ENCODE assay signal across 20 cellular contexts in the genomic region with DNA sequence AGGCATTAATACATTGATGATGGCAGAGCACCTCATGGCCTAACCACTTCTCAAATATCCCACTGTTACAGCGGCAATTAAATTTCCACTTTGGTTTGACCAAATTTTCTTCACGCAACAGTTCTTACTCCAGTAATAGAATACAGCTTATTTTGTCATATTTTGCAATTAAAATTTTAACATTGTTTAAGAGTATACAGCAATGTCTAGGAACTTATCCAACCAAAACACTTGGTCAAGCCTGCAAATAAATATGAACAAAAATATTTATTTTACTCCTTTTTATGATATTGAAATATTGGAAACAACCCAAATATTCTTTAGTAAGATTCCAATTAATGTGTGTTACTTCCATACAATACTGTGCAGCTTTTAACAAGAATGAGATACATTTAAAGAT. TPM values are rescaled to one million over a fixed set of nuclear protein-coding genes. Genes with fewer than 3 reads are reported as not detected.
"Had no signal": no experiment of that assay in that cellular context is flagged by ENCODE, and none has a peak within 500 bp of the region (broad histone marks: within the 10 kb centered on the region; RNA-seq: fewer than 3 reads in every experiment).

No MANE protein-coding gene starts in this region.

- DNase-seq: activated CD4-positive, alpha-beta T cell treated with anti-CD3 and anti-CD28 coated beads, Interleukin-2, amount 50 U/mL, for 1 hour; activated CD4-positive, CD25-positive, alpha-beta regulatory T cell treated with anti-CD3 and anti-CD28 coated beads, Interleukin-2, amount 50 U/mL, for 72 hours; activated CD8-positive, alpha-beta memory T cell treated with anti-CD3 and anti-CD28 coated beads for 24 hours; activated CD8-positive, alpha-beta memory T cell treated with anti-CD3 and anti-CD28 coated beads, Interleukin-2, amount 50 U/mL, for 48 hours; activated effector memory CD4-positive, alpha-beta T cell treated with anti-CD3 and anti-CD28 coated beads, Interleukin-2, amount 50 U/mL, for 16 hours; activated naive CD4-positive, alpha-beta T cell treated with anti-CD3 and anti-CD28 coated beads, Interleukin-2, amount 50 U/mL, for 16 hours; activated T-cell treated with anti-CD3 and anti-CD28 coated beads, Interleukin-2, amount 50 U/mL, for 48 hours; colonic mucosa; left cardiac atrium; occipital lobe; small intestine; stimulated activated CD4-positive, alpha-beta T cell treated with anti-CD3 and anti-CD28 coated beads, Interleukin-4, amount 100 ng/mL, for 24 hours; stomach had no signal

- H3K4me3 Mint-ChIP-seq: central memory CD8-positive, alpha-beta T cell; stimulated activated effector memory CD8-positive, alpha-beta T cell treated with anti-CD3 and anti-CD28 coated beads, Interleukin-12 subunit alpha, Interleukin-12 subunit beta, amount 100 ng/mL, for 72 hours; T-helper 1 cell treated with Interleukin-12 subunit alpha and Interleukin-12 subunit beta and Interleukin-4 antibody, amounts not matched to agents 30 μg/mL and 1 μg/mL, for 36 hours; type B pancreatic cell had no signal

- FAIRE-seq: small intestine had no signal

- H3K4me1 Mint-ChIP-seq: central memory CD8-positive, alpha-beta T cell; stimulated activated effector memory CD8-positive, alpha-beta T cell treated with anti-CD3 and anti-CD28 coated beads, Interleukin-12 subunit alpha, Interleukin-12 subunit beta, amount 100 ng/mL, for 72 hours had no signal

- ATAC-seq: stimulated activated effector memory CD8-positive, alpha-beta T cell treated with anti-CD3 and anti-CD28 coated beads, Interleukin-12 subunit alpha, Interleukin-12 subunit beta, amount 100 ng/mL, for 72 hours had no signal

- H3K9me3 ChIP-seq: ascending aorta, colonic mucosa, right atrium auricular region, stomach had no signal

- H3K27me3 Mint-ChIP-seq: progenitor cell of endocrine pancreas had no signal

- H3K27me3 ChIP-seq: ascending aorta, colonic mucosa, right atrium auricular region, stomach had no signal

- H3K4me3 ChIP-seq: colonic mucosa, right atrium auricular region, stomach had no signal

- H3K36me3 ChIP-seq: ascending aorta, colonic mucosa, right atrium auricular region, stomach had no signal

- H3K4me1 ChIP-seq: colonic mucosa, right atrium auricular region had no signal

- H3K9me3 Mint-ChIP-seq: central memory CD8-positive, alpha-beta T cell; stimulated activated effector memory CD8-positive, alpha-beta T cell treated with anti-CD3 and anti-CD28 coated beads, Interleukin-12 subunit alpha, Interleukin-12 subunit beta, amount 100 ng/mL, for 72 hours; T-helper 1 cell treated with Interleukin-12 subunit alpha and Interleukin-12 subunit beta and Interleukin-4 antibody, amounts not matched to agents 30 μg/mL and 1 μg/mL, for 36 hours; type B pancreatic cell had no signal

- H3K36me3 Mint-ChIP-seq: stimulated activated effector memory CD8-positive, alpha-beta T cell treated with anti-CD3 and anti-CD28 coated beads, Interleukin-12 subunit alpha, Interleukin-12 subunit beta, amount 100 ng/mL, for 72 hours; type B pancreatic cell had no signal

- H3K27ac Mint-ChIP-seq: progenitor cell of endocrine pancreas; stimulated activated effector memory CD8-positive, alpha-beta T cell treated with anti-CD3 and anti-CD28 coated beads, Interleukin-12 subunit alpha, Interleukin-12 subunit beta, amount 100 ng/mL, for 72 hours; T-helper 1 cell treated with Interleukin-12 subunit alpha and Interleukin-12 subunit beta and Interleukin-4 antibody, amounts not matched to agents 30 μg/mL and 1 μg/mL, for 36 hours; type B pancreatic cell had no signal

- H3K27ac ChIP-seq: right atrium auricular region, stomach had no signal

RNA-seq across cellular contexts. Expression of gene C3orf80, which starts 45.3 kb away (rescaled TPM):
- total RNA-seq: ascending aorta had no signal
